ENCODE assay signal across 1 cellular context in genomic region chr9:134204991-134205578, GRCh38.
TF ChIP-seq lines count a peak whose summit lies in the region.

No MANE protein-coding gene starts in this region.

TF ChIP-seq in endothelial cell of umbilical vein, 7 proteins besides CTCF, POLR2A, EP300 and RAD21 (continued from another document):
- no peak for TF ChIP-seq GATA2 (IDR thresholded peaks at IDR 0.05; ENCODE audit: insufficient read depth, insufficient read length, low read depth, low read length)
- no peak for TF ChIP-seq JUN (IDR thresholded peaks at IDR 0.05; ENCODE audit: borderline replicate concordance, insufficient read depth, insufficient read length, low read depth)
- TF ChIP-seq POLR2AphosphoS5 (IDR thresholded peaks at IDR 0.05; ENCODE audit: insufficient read depth, low read depth, low read length): no peak
- no peak for TF ChIP-seq FOS (IDR thresholded peaks at IDR 0.05; ENCODE audit: borderline replicate concordance, insufficient read depth, low read length)
